ENCODE assay signal across 35 cellular contexts in genomic region chr4:102334624-102335023, GRCh38.
"Had no signal": no experiment of that assay in that cellular context is flagged by ENCODE, and none has a peak within 500 bp of the region (broad histone marks: within the 10 kb centered on the region; RNA-seq: fewer than 3 reads in every experiment).

No MANE protein-coding gene starts in this region.

- H3K9me3 ChIP-seq: upper lobe of left lung had no signal

- H3K27ac Mint-ChIP-seq: activated CD4-positive, alpha-beta memory T cell treated with anti-CD3 and anti-CD28 coated beads, Interleukin-2, amount 10 ng/mL, durations not matched to agents 7 days and 5 days; activated CD4-positive, alpha-beta T cell treated with anti-CD3 and anti-CD28 coated beads, Interleukin-2, amount 10 ng/mL, durations not matched to agents 7 days and 5 days; activated naive CD4-positive, alpha-beta T cell treated with anti-CD3 and anti-CD28 coated beads, Interleukin-2, amount 10 ng/mL, durations not matched to agents 7 days and 5 days; activated naive CD8-positive, alpha-beta T cell treated with anti-CD3 and anti-CD28 coated beads, Interleukin-2, amount 10 ng/mL, durations not matched to agents 7 days and 5 days; activated T-cell treated with anti-CD3 and anti-CD28 coated beads, Interleukin-2, amount 50 U/mL, for 24 hours; dendritic cell treated with granulocyte-macrophage colony-stimulating factor and Interleukin-4, amounts not matched to agents 40 ng/mL and 50 ng/mL, for 4 days; natural killer cell; neural progenitor cell; T-helper 1 cell treated with Interleukin-12 subunit alpha and Interleukin-12 subunit beta and Interleukin-4 antibody, amounts not matched to agents 30 μg/mL and 1 μg/mL, for 36 hours had no signal

- ATAC-seq: activated CD4-positive, CD25-positive, alpha-beta regulatory T cell treated with anti-CD3 and anti-CD28 coated beads, Interleukin-2, amount 50 U/mL, for 24 hours; left colon; natural killer cell; sciatic nerve; stimulated activated naive CD8-positive, alpha-beta T cell treated with anti-CD3 and anti-CD28 coated beads, Interleukin-15, amount 100 ng/mL, for 72 hours had no signal

- H3K36me3 Mint-ChIP-seq: natural killer cell had no signal

- H3K27me3 Mint-ChIP-seq: activated CD4-positive, alpha-beta memory T cell treated with anti-CD3 and anti-CD28 coated beads, Interleukin-2, amount 10 ng/mL, durations not matched to agents 7 days and 5 days; activated CD4-positive, alpha-beta T cell treated with anti-CD3 and anti-CD28 coated beads, Interleukin-2, amount 10 ng/mL, durations not matched to agents 7 days and 5 days; activated naive CD4-positive, alpha-beta T cell treated with anti-CD3 and anti-CD28 coated beads, Interleukin-2, amount 10 ng/mL, durations not matched to agents 7 days and 5 days; activated naive CD8-positive, alpha-beta T cell treated with anti-CD3 and anti-CD28 coated beads, Interleukin-2, amount 10 ng/mL, durations not matched to agents 7 days and 5 days; activated T-cell treated with anti-CD3 and anti-CD28 coated beads, Interleukin-2, amount 50 U/mL, for 24 hours; central memory CD8-positive, alpha-beta T cell; dendritic cell treated with granulocyte-macrophage colony-stimulating factor and Interleukin-4, amounts not matched to agents 40 ng/mL and 50 ng/mL, for 4 days; stimulated activated naive CD8-positive, alpha-beta T cell treated with anti-CD3 and anti-CD28 coated beads, Interleukin-15, amount 100 ng/mL, for 72 hours had no signal

- H3K36me3 ChIP-seq: brain microvascular endothelial cell, neural progenitor cell, upper lobe of left lung had no signal

- H3K27me3 ChIP-seq: brain microvascular endothelial cell, neural progenitor cell, upper lobe of left lung had no signal

- H3K4me3 ChIP-seq: neural progenitor cell, skin epidermis, upper lobe of left lung had no signal

- H3K4me3 Mint-ChIP-seq: activated CD4-positive, alpha-beta memory T cell treated with anti-CD3 and anti-CD28 coated beads, Interleukin-2, amount 10 ng/mL, durations not matched to agents 7 days and 5 days; activated CD4-positive, alpha-beta T cell treated with anti-CD3 and anti-CD28 coated beads, Interleukin-2, amount 10 ng/mL, durations not matched to agents 7 days and 5 days; activated naive CD4-positive, alpha-beta T cell treated with anti-CD3 and anti-CD28 coated beads, Interleukin-2, amount 10 ng/mL, durations not matched to agents 7 days and 5 days; activated naive CD8-positive, alpha-beta T cell treated with anti-CD3 and anti-CD28 coated beads, Interleukin-2, amount 10 ng/mL, durations not matched to agents 7 days and 5 days; activated T-cell treated with anti-CD3 and anti-CD28 coated beads, Interleukin-2, amount 50 U/mL, for 24 hours; central memory CD8-positive, alpha-beta T cell; dendritic cell treated with granulocyte-macrophage colony-stimulating factor and Interleukin-4, amounts not matched to agents 40 ng/mL and 50 ng/mL, for 4 days; natural killer cell; neural progenitor cell; stimulated activated naive CD8-positive, alpha-beta T cell treated with anti-CD3 and anti-CD28 coated beads, Interleukin-15, amount 100 ng/mL, for 72 hours; T-helper 1 cell treated with Interleukin-12 subunit alpha and Interleukin-12 subunit beta and Interleukin-4 antibody, amounts not matched to agents 30 μg/mL and 1 μg/mL, for 36 hours had no signal

- H3K4me1 ChIP-seq: neural progenitor cell had no signal

- H3K9me3 Mint-ChIP-seq: activated CD4-positive, alpha-beta memory T cell treated with anti-CD3 and anti-CD28 coated beads, Interleukin-2, amount 10 ng/mL, durations not matched to agents 7 days and 5 days; activated CD4-positive, alpha-beta T cell treated with anti-CD3 and anti-CD28 coated beads, Interleukin-2, amount 10 ng/mL, durations not matched to agents 7 days and 5 days; activated naive CD4-positive, alpha-beta T cell treated with anti-CD3 and anti-CD28 coated beads, Interleukin-2, amount 10 ng/mL, durations not matched to agents 7 days and 5 days; activated T-cell treated with anti-CD3 and anti-CD28 coated beads, Interleukin-2, amount 50 U/mL, for 24 hours; central memory CD8-positive, alpha-beta T cell; dendritic cell treated with granulocyte-macrophage colony-stimulating factor and Interleukin-4, amounts not matched to agents 40 ng/mL and 50 ng/mL, for 4 days; natural killer cell; neural progenitor cell; stimulated activated naive CD8-positive, alpha-beta T cell treated with anti-CD3 and anti-CD28 coated beads, Interleukin-15, amount 100 ng/mL, for 72 hours; T-helper 1 cell treated with Interleukin-12 subunit alpha and Interleukin-12 subunit beta and Interleukin-4 antibody, amounts not matched to agents 30 μg/mL and 1 μg/mL, for 36 hours had no signal

- DNase-seq: activated CD4-positive, alpha-beta memory T cell treated with anti-CD3 and anti-CD28 coated beads, Interleukin-2, amount 10 ng/mL, durations not matched to agents 7 days and 5 days; activated CD4-positive, alpha-beta T cell treated with anti-CD3 and anti-CD28 coated beads, Interleukin-2, amount 10 ng/mL, durations not matched to agents 7 days and 5 days; activated CD8-positive, alpha-beta memory T cell treated with anti-CD3 and anti-CD28 coated beads, Interleukin-2, amount 50 U/mL, for 48 hours; activated gamma-delta T cell; activated naive CD4-positive, alpha-beta T cell treated with anti-CD3 and anti-CD28 coated beads, Interleukin-2, amount 10 ng/mL, durations not matched to agents 7 days and 5 days; activated naive CD8-positive, alpha-beta T cell treated with anti-CD3 and anti-CD28 coated beads, Interleukin-2, amount 10 ng/mL, durations not matched to agents 7 days and 5 days; activated T-cell treated with anti-CD3 and anti-CD28 coated beads, Interleukin-2, amount 50 U/mL, for 24 hours; amniotic stem cell; brain microvascular endothelial cell; head of caudate nucleus; hippocampal formation; left colon; mesendoderm; natural killer cell; occipital lobe; posterior cingulate gyrus; stimulated activated CD4-positive, alpha-beta T cell treated with anti-CD3 and anti-CD28 coated beads, Interleukin-12 subunit alpha, Interleukin-12 subunit beta, amount 100 ng/mL, for 4 hours; stimulated activated CD4-positive, alpha-beta T cell treated with anti-CD3 and anti-CD28 coated beads, Interleukin-4, amount 100 ng/mL, for 1 hour; stimulated activated naive CD8-positive, alpha-beta T cell treated with anti-CD3 and anti-CD28 coated beads, Interleukin-15, amount 100 ng/mL, for 72 hours; substantia nigra; SW 1271; T-helper 9 cell; upper lobe of left lung; WERI-Rb-1 had no signal

- FAIRE-seq: astrocyte, keratinocyte, TTC549 had no signal

- H3K27ac ChIP-seq: brain microvascular endothelial cell, epithelial cell of prostate, neural progenitor cell, skin epidermis, upper lobe of left lung, WERI-Rb-1 had no signal
